ENCODE assay signal across 1 cellular context in genomic region chr10:43401627-43402026, GRCh38.
TF ChIP-seq lines count a peak whose summit lies in the region.

No MANE protein-coding gene starts in this region.

TF ChIP-seq in endothelial cell of umbilical vein, 7 proteins besides CTCF, POLR2A, EP300 and RAD21:
- no peak for TF ChIP-seq GATA2 (IDR thresholded peaks at IDR 0.05; ENCODE audit: insufficient read depth, insufficient read length, low read depth, low read length)
- TF ChIP-seq FOS (IDR thresholded peaks at IDR 0.05; ENCODE audit: borderline replicate concordance, insufficient read depth, low read length) = no peak
- no peak for TF ChIP-seq JUN (IDR thresholded peaks at IDR 0.05; ENCODE audit: borderline replicate concordance, insufficient read depth, insufficient read length, low read depth)
- no peak for TF ChIP-seq POLR2AphosphoS5 (IDR thresholded peaks at IDR 0.05; ENCODE audit: insufficient read depth, low read depth, low read length)
- no peak for TF ChIP-seq MYC (IDR thresholded peaks at IDR 0.05; ENCODE audit: low read depth, low read length)
- TF ChIP-seq, protein P1, sequence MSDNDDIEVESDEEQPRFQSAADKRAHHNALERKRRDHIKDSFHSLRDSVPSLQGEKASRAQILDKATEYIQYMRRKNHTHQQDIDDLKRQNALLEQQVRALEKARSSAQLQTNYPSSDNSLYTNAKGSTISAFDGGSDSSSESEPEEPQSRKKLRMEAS (IDR thresholded peaks at IDR 0.05; ENCODE audit: insufficient read depth, insufficient read length) = no peak
- TF ChIP-seq EZH2 (IDR thresholded peaks at IDR 0.05; ENCODE audit: borderline replicate concordance, low read depth, low read length, severe bottlenecking) = no peak
